In genomic region chr22:42444060-42444904, GRCh38 we compare ENCODE assay signal across 1 cellular context.
TF ChIP-seq lines count a peak whose summit lies in the region.

No MANE protein-coding gene starts in this region.

TF ChIP-seq in Ishikawa, 13 proteins besides CTCF, POLR2A, EP300 and RAD21 (continued from another document):
- TF ChIP-seq TCF12 (IDR thresholded peaks at IDR 0.05; ENCODE audit: low read depth) (0 out of 2 replicates have a peak, but pooled peaks have one; percentile 43), YY1 (IDR thresholded peaks at IDR 0.05; ENCODE audit: low read depth) (peak; percentile 84)
